Comparison of ENCODE assay signal across 8 cellular contexts in genomic region chr19:38929929-38930775, GRCh38. TPM values are rescaled to one million over a fixed set of nuclear protein-coding genes. Genes with fewer than 3 reads are reported as not detected.
DNase-seq lines count a peak whose midpoint lies in the region; ATAC-seq and TF ChIP-seq lines count a peak whose summit lies in the region.

TSS of gene SARS2 (minus strand) at chr19:38930763. CDS start at chr19:38930736, 27 bp downstream.

- H3K9me3 ChIP-seq in SK-N-MC (ENCODE audit: low read depth, low read length) (no peaks in the 10 kb centered on the region), testis (no peaks in the 10 kb centered on the region)

- intact Hi-C loops in testis (cut with DNase I; ENCODE audit: low total_unique reads): loop anchor here (10.0 kb wide), 1 partner anchor 385 kb away; no protein-coding TSS in a partner anchor

- TF ChIP-seq POLR2A in testis (IDR thresholded peaks at IDR 0.05): no peak

- H3K27ac ChIP-seq in SK-N-MC: peak within 1 kb of the TSS; percentile 94
- H3K27ac ChIP-seq in testis: peak within 1 kb of the TSS; percentile 63 to 88

- peak; percentile 97 for DNase-seq in GM10248 (ENCODE audit: extremely low spot score)
- DNase-seq in NCI-H1048 (lab: John Stamatoyannopoulos, UW): peak; percentile 78
- peak; percentile 81 for DNase-seq in SK-N-MC (ENCODE audit: low read depth, low spot score)
- peak; percentile 87 for DNase-seq in activated naive CD4-positive, alpha-beta T cell treated with anti-CD3 and anti-CD28 coated beads, Interleukin-2, amount 50 U/mL, for 16 hours
- peak; percentile 95 for DNase-seq in globus pallidus (ENCODE audit: low spot score)
- peak; percentile 67 to 100 (median 96) for DNase-seq in nucleus accumbens (lab: John Stamatoyannopoulos, UW)
- peak; percentile 94 for DNase-seq in testis

- H3K27me3 ChIP-seq in testis: no peaks in the 10 kb centered on the region

- H3K36me3 ChIP-seq in SK-N-MC (ENCODE audit: insufficient read depth, low read length): peaks cover 33% of the 10 kb centered on the region
- H3K36me3 ChIP-seq in testis (ENCODE audit: low read depth, missing control alignments): no peaks in the 10 kb centered on the region

- peak; percentile 95 for TF ChIP-seq CTCF in GM10248 (IDR thresholded peaks at IDR 0.05; ENCODE audit: control extremely low read depth, extremely low read depth, low read depth, missing control alignments)
- peak; percentile 95 to 99 (median 99) for TF ChIP-seq CTCF in testis (IDR thresholded peaks at IDR 0.05)

- peak within 1 kb of the TSS; percentile 86 for H3K4me3 ChIP-seq in SK-N-MC
- H3K4me3 ChIP-seq in testis: peak within 1 kb of the TSS; percentile 65 to 69

- ATAC-seq in HG02610 (IDR thresholded peaks at IDR 0.05; ENCODE audit: unreplicated experiment): peak; percentile 54

- POLR2A ChIA-PET in GM10248 (lab: Yijun Ruan, JAX): no interaction called here

- CTCF ChIA-PET in GM10248 (lab: Yijun Ruan, JAX): interaction anchor here (0.7 to 4.7 kb wide), 67 partner anchors 8 to 536 kb away, joined by 3 to 31 read pairs (median 4); partner anchors contain the start of genes ACTN4, CCER2, FAM98C and NFKBIB

- peaks cover 19% of the 10 kb centered on the region for H3K4me1 ChIP-seq in testis

- H3K9ac ChIP-seq in SK-N-MC (ENCODE audit: insufficient read length): peak within 1 kb of the TSS; percentile 96

- 5 to 9% methylated on average over 11 to 30 of the region's 49 CpGs for WGBS in testis, 2 donors

RNA-seq across cellular contexts. Expression of gene SARS2, which starts in this region (rescaled TPM):
- 10 to 100 TPM; 55.3 to 68.0 TPM for total RNA-seq in testis
- 33.5 TPM for polyA plus RNA-seq in testis (ENCODE audit: insufficient read depth, low read depth, low replicate concordance)

Comparison
In these comparisons a context has a peak if more than half of its experiments do, and no peak if none do; other contexts are left out.
1. Peak in every context shown above with its lines: DNase-seq, ATAC-seq, H3K4me3 ChIP-seq and H3K27ac ChIP-seq.